Comparison of ENCODE assay signal across 8 cellular contexts in the genomic region with DNA sequence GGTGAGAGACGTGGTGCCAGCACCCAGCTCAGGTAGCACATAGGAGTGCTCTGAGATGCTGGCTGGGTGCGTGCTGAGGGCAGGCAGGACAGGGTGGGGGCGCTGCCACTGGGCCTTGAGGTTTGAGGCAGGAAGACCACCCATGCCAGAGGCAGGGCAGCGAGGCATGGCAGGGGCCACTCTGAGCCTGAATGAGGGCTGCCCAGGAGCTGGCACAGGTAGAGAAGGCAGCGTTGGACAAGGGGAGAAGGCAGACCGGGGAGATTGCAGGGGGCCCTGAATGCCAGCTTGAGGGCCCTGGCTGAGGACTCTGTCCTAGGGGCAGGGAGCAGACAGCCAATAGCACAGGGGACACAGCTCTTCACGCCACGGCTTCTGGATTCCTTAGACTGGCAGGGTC. TPM values are rescaled to one million over a fixed set of nuclear protein-coding genes. Genes with fewer than 3 reads are reported as not detected.
A peak's percentile ranks its signal among the peaks of the same experiment; 100 is the strongest.
DNase-seq lines count a peak whose midpoint lies in the region; ATAC-seq and TF ChIP-seq lines count a peak whose summit lies in the region.
"Had no signal": no experiment of that assay in that cellular context is flagged by ENCODE, and none has a peak within 500 bp of the region (broad histone marks: within the 10 kb centered on the region; RNA-seq: fewer than 3 reads in every experiment).

No MANE protein-coding gene starts in this region.

- no peak overlapping the region for H3K14ac ChIP-seq in IMR-90 (replicated peaks; ENCODE audit: low read depth, low read length)

- intact Hi-C loops in IMR-90 (cut with micrococcal nuclease) (no loop called here), spleen (cut with DNase I; ENCODE audit: low total_unique reads) (no loop called here)

- peak overlapping the region; percentile 85 to 89 for H3K27ac Mint-ChIP-seq in T-cell

- H2BK15ac ChIP-seq in IMR-90 (ENCODE audit: low read depth, low read length) = no peak overlapping the region

- TF ChIP-seq CTCF in IMR-90 (conservative IDR thresholded peaks at IDR 0.05; ENCODE audit: low read depth, low read length) = no peak
- no peak for TF ChIP-seq CTCF in spleen (IDR thresholded peaks at IDR 0.05 in 8 of 11, conservative IDR thresholded peaks at IDR 0.05 in 3 of 11)

- no peak overlapping the region for H3K4ac ChIP-seq in IMR-90 (ENCODE audit: low read depth, low read length)

- no peaks in the 10 kb centered on the region for H3K36me3 Mint-ChIP-seq in T-cell

- H2AK9ac ChIP-seq in IMR-90 (replicated peaks; ENCODE audit: low read depth, low read length, poor library complexity) = no peak overlapping the region

- no peak overlapping the region for H3K4me3 ChIP-seq in IMR-90 (ENCODE audit: insufficient read depth, low read depth, low read length)
- no peak overlapping the region for H3K4me3 ChIP-seq in spleen
- H3K4me3 ChIP-seq: lung had no signal

- H4K20me1 ChIP-seq in IMR-90 (ENCODE audit: insufficient read depth, low read length) = no peaks in the 10 kb centered on the region

- no peak overlapping the region for H3K56ac ChIP-seq in IMR-90 (ENCODE audit: extremely low read depth, insufficient read depth, low read length)

- no peak overlapping the region for H2BK20ac ChIP-seq in IMR-90 (ENCODE audit: low read depth, low read length)

- no peak overlapping the region for H4K91ac ChIP-seq in IMR-90 (ENCODE audit: insufficient read depth, low read depth, low read length)

- H3K4me3 Mint-ChIP-seq in T-cell = peak overlapping the region in 1 of 3 donors; percentile 67

- TF ChIP-seq RAD21 in IMR-90 (IDR thresholded peaks at IDR 0.05; ENCODE audit: low read length) = no peak

- no TSS peak for BruUV-seq in IMR-90 (replicated peaks; lab: Mats Ljungman, UMichigan)

- H3K4me1 ChIP-seq in IMR-90 (ENCODE audit: control insufficient read depth, insufficient read depth, low read length) (peaks cover 18% of the 10 kb centered on the region), spleen (peaks cover 38 to 90% (median 64%) of the 10 kb centered on the region in 6 donors)

- no peak overlapping the region for H3K27ac ChIP-seq in IMR-90 (ENCODE audit: insufficient read depth, low read length)
- peak overlapping the region in 6 of 8 donors; percentile 47 to 86 (median 76) for H3K27ac ChIP-seq in spleen

- no peak overlapping the region for H2BK5ac ChIP-seq in IMR-90 (ENCODE audit: low read depth, low read length, poor library complexity, severe bottlenecking)

- no peak overlapping the region for H3K18ac ChIP-seq in IMR-90 (ENCODE audit: low read depth, low read length)

- peaks cover 20 to 37% (median 35%) of the 10 kb centered on the region in 3 donors for H3K4me1 Mint-ChIP-seq in T-cell

- no peaks in the 10 kb centered on the region for H3K9me3 ChIP-seq in IMR-90 (ENCODE audit: control insufficient read depth, insufficient read depth, low read length)
- no peaks in the 10 kb centered on the region for H3K9me3 ChIP-seq in spleen

- no peaks in the 10 kb centered on the region for H3K9me3 Mint-ChIP-seq in T-cell

- dilution Hi-C loops in IMR-90 (cut with HindIII; ENCODE audit: low sequenced_read_pairs, unreplicated experiment) = no loop called here

- peak overlapping the region; percentile 28; the same call in 1 of the 2 replicates for H2AK5ac ChIP-seq in IMR-90 (ENCODE audit: low read depth, low read length)

- in situ Hi-C loops in IMR-90 (cut with MboI; ENCODE audit: low sequenced_read_pairs) = no loop called here

- TF ChIP-seq POLR2A in IMR-90 (IDR thresholded peaks at IDR 0.05; ENCODE audit: low read depth, low read length) (no peak), spleen (IDR thresholded peaks at IDR 0.05) (no peak)

- CTCF ChIA-PET in IMR-90 (lab: Yijun Ruan, JAX) = no interaction called here
- CTCF ChIA-PET in T-cell (lab: Charles Lee) = no interaction called here

- DNase-seq in IMR-90 (no peak), T-cell (peak in 1 of 34 experiments; percentile 13), islet precursor cell (peak; percentile 43), spleen (peak; percentile 82), DMS53 (lab: John Stamatoyannopoulos, UW) (no peak), COLO668 (lab: John Stamatoyannopoulos, UW; ENCODE audit: unreplicated experiment) (no peak)

- no peak overlapping the region for H4K5ac ChIP-seq in IMR-90 (ENCODE audit: low read depth, low read length)

- POLR2A ChIA-PET in IMR-90 (lab: Charles Lee; ENCODE audit: unreplicated experiment) = no interaction called here
- POLR2A ChIA-PET in T-cell (lab: Charles Lee) = no interaction called here

- no peak overlapping the region for H2BK120ac ChIP-seq in IMR-90 (ENCODE audit: low read depth, low read length)

- no peaks in the 10 kb centered on the region; the same call in 1 of the 2 replicates for H3K9me1 ChIP-seq in IMR-90 (ENCODE audit: insufficient read depth, low read length)

- H3K4me2 ChIP-seq in IMR-90 (ENCODE audit: low read depth, low read length) = no peak overlapping the region

- H3K36me3 ChIP-seq in IMR-90 (ENCODE audit: control insufficient read depth, insufficient read depth, low read length) (no peaks in the 10 kb centered on the region; the same call in 1 of the 2 replicates), spleen (no peaks in the 10 kb centered on the region)

- no peak overlapping the region for H4K8ac ChIP-seq in IMR-90 (ENCODE audit: low read depth in 2 of 2, low read length in 2 of 2)

- H3K9ac ChIP-seq in IMR-90 (ENCODE audit: low read depth, low read length) = no peak overlapping the region

- ATAC-seq in IMR-90 (ENCODE audit: low read depth) (no peak), T-cell (replicated peaks in 1 of 4) (no peak), HG02763 (IDR thresholded peaks at IDR 0.05; ENCODE audit: unreplicated experiment) (no peak)

- H3K27me3 ChIP-seq in IMR-90 (ENCODE audit: control insufficient read depth, insufficient read depth, low read length) (no peaks in the 10 kb centered on the region), spleen (replicated peaks in 1 of 7) (no peaks in the 10 kb centered on the region)

- no peaks in the 10 kb centered on the region for H3K27me3 Mint-ChIP-seq in T-cell

- H3K23ac ChIP-seq in IMR-90 (ENCODE audit: low read depth, low read length) = no peak overlapping the region

- no peaks in the 10 kb centered on the region for H3K79me1 ChIP-seq in IMR-90 (ENCODE audit: low read depth in 1 of 2, low read length in 2 of 2)

- WGBS in IMR-90 (ENCODE audit: extremely low coverage in 2 of 2, insufficient read length in 1 of 2), 2 experiments = 100% methylated on average over 1 of the region's 8 CpGs; no CpG with 5 or more reads in 1 of the 2 experiments
- WGBS in spleen, 5 donors = 72 to 84% (median 76%) methylated on average over 5 to 8 of the region's 8 CpGs

- no peak overlapping the region for H2AFZ ChIP-seq in IMR-90 (replicated peaks; ENCODE audit: low read length, poor library complexity)

TF ChIP-seq in IMR-90, 13 proteins besides CTCF, POLR2A, EP300 and RAD21:
- TF ChIP-seq MAFK (IDR thresholded peaks at IDR 0.05; ENCODE audit: low read depth, low read length) = no peak
- no peak for TF ChIP-seq BHLHE40 (IDR thresholded peaks at IDR 0.05; ENCODE audit: low read depth, low read length)
- TF ChIP-seq RFX5 (IDR thresholded peaks at IDR 0.05; ENCODE audit: low read depth, low read length) = no peak
- TF ChIP-seq, protein P1, sequence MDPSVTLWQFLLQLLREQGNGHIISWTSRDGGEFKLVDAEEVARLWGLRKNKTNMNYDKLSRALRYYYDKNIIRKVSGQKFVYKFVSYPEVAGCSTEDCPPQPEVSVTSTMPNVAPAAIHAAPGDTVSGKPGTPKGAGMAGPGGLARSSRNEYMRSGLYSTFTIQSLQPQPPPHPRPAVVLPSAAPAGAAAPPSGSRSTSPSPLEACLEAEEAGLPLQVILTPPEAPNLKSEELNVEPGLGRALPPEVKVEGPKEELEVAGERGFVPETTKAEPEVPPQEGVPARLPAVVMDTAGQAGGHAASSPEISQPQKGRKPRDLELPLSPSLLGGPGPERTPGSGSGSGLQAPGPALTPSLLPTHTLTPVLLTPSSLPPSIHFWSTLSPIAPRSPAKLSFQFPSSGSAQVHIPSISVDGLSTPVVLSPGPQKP (IDR thresholded peaks at IDR 0.05; ENCODE audit: borderline replicate concordance, low read depth, low read length) = no peak
- no peak for TF ChIP-seq CHD1 (IDR thresholded peaks at IDR 0.05; ENCODE audit: low read depth, low read length)
- TF ChIP-seq RCOR1 (IDR thresholded peaks at IDR 0.05; ENCODE audit: insufficient replicate concordance, low read length) = no peak
- TF ChIP-seq, protein P2, sequence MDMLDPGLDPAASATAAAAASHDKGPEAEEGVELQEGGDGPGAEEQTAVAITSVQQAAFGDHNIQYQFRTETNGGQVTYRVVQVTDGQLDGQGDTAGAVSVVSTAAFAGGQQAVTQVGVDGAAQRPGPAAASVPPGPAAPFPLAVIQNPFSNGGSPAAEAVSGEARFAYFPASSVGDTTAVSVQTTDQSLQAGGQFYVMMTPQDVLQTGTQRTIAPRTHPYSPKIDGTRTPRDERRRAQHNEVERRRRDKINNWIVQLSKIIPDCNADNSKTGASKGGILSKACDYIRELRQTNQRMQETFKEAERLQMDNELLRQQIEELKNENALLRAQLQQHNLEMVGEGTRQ (IDR thresholded peaks at IDR 0.05; ENCODE audit: low read depth, low read length) = no peak

RNA-seq across cellular contexts. Expression of a gene that starts 50.2 kb away (rescaled TPM):
- total RNA-seq in IMR-90 (2012; rRNA removed) = 0.83 and 1.4 TPM in 2 replicates
- polyA plus RNA-seq in IMR-90 (2012; rRNA removed) = 12.6 and 13.2 TPM in 2 replicates
- polyA plus RNA-seq in IMR-90 (2012; cell fraction: cytosol; rRNA removed) = 10.8 and 17.1 TPM in 2 replicates
- polyA plus RNA-seq in IMR-90 (2012; cell fraction: nucleus; rRNA removed; ENCODE audit: low replicate concordance) = 42.6 and 102 TPM in 2 replicates
- total RNA-seq in T-cell = 1 to 10 TPM in 2 of 5 donors, under 1 TPM in 1, not detected in 2; 0.79 to 2.3 (median 1.0) TPM
- total RNA-seq in spleen = 10 to 100 TPM in 1 of 7 donors, 1 to 10 TPM in 6; 3.4 to 15.0 (median 8.3) TPM
- 1 to 10 TPM in 2 of 3 donors, under 1 TPM in 1; 0.47 to 8.4 (median 2.2) TPM for polyA plus RNA-seq in spleen

Comparison
In these comparisons a context has a peak if more than half of its experiments do, and no peak if none do; other contexts are left out.
1. DNase-seq: peak in islet precursor cell (single experiment) and spleen (single experiment); none in IMR-90 (single experiment), DMS53 (single experiment) and COLO668 (single experiment).